8 cellular contexts compared by ENCODE assay signal in the genomic region with DNA sequence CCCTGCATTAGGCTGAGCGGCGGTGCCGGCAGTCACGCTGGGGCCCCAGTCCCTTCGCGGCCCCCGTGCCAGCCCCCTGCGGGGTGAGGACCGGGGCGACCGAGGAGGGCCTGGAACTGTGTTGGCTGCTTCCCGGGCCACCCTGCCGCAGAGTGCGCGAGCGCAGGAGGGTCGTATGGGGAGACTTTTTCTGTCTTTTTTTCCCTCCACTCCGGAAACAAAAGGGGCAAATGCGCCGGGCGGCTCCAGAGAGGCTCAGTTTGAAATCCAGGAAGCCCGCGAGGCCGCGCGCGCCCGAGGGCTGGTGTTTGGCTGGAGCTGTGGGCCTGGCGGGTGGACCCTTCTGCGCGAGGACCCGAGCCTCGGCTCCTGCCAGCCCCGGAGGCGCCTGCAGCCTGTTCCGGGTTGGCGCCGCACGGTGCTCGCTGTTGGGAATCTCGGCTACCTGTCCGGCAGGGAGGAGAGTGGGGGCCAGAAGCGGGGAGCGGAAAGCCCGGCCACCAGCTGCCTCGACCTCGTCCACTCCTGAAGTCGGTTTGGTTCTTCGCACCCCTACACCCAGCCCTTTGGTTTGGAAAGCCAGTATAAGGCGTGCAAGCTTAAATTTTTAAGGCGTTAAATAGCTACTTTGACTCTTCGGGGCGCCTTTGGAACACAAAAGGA. TPM values are rescaled to one million over a fixed set of nuclear protein-coding genes. Genes with fewer than 3 reads are reported as not detected.
DNase-seq lines count a peak whose midpoint lies in the region; ATAC-seq and TF ChIP-seq lines count a peak whose summit lies in the region.

No MANE protein-coding gene starts in this region.

- peaks cover 21% of the 10 kb centered on the region for H3K27me3 Mint-ChIP-seq in dendritic cell treated with granulocyte-macrophage colony-stimulating factor and Interleukin-4, amounts not matched to agents 40 ng/mL and 50 ng/mL, for 4 days

- DNase-seq in DMS 273 (lab: John Stamatoyannopoulos, UW; ENCODE audit: unreplicated experiment) (peak; percentile 61), DMS 273 treated with DMSO at 0.1 percent for 48 hours (lab: John Stamatoyannopoulos, UW) (no peak), PC-3 (no peak), upper lobe of left lung (peak; percentile 49 to 92), DMS153 (lab: John Stamatoyannopoulos, UW) (no peak), amniotic stem cell (lab: John Stamatoyannopoulos, UW) (no peak)

- H3F3A ChIP-seq in PC-3 (ENCODE audit: low read length, unreplicated experiment), result peaks cover 3% of the 10 kb centered on the region

- peaks cover 55% of the 10 kb centered on the region for H3K79me2 ChIP-seq in PC-3 (ENCODE audit: low read length)

- H3K27me3 ChIP-seq in PC-3 (ENCODE audit: low read length) (no peaks in the 10 kb centered on the region), upper lobe of left lung (no peaks in the 10 kb centered on the region)

- H3K9me3 ChIP-seq in PC-3 (ENCODE audit: low read length) (no peaks in the 10 kb centered on the region), mesodermal cell (ENCODE audit: control insufficient read depth, low read length) (no peaks in the 10 kb centered on the region), upper lobe of left lung (no peaks in the 10 kb centered on the region)

- H3K36me3 ChIP-seq in PC-3 (ENCODE audit: low read depth, low read length) (no peaks in the 10 kb centered on the region; the same call in 1 of the 2 replicates), mesodermal cell (ENCODE audit: control insufficient read depth, insufficient read depth, low read length) (peaks cover 2% of the 10 kb centered on the region), upper lobe of left lung (no peaks in the 10 kb centered on the region)

- peak overlapping the region; percentile 93 for H3K4me3 ChIP-seq in PC-3 (ENCODE audit: low read length)
- peak overlapping the region; percentile 95 for H3K4me3 ChIP-seq in mesodermal cell (ENCODE audit: extremely low read depth, insufficient read depth, low read length, poor library complexity, severe bottlenecking)
- H3K4me3 ChIP-seq in upper lobe of left lung, result peak overlapping the region; percentile 57 to 90 (median 76)

- H3K9me2 ChIP-seq in PC-3 (replicated peaks; ENCODE audit: low read length), result no peaks in the 10 kb centered on the region

- H3K27ac ChIP-seq in PC-3 (ENCODE audit: low read length) (peak overlapping the region; percentile 48), mesodermal cell (ENCODE audit: low read depth, low read length, severe bottlenecking) (peak overlapping the region; percentile 96), upper lobe of left lung (peak overlapping the region; percentile 77 to 91 (median 84))

- no peak for TF ChIP-seq EP300 in upper lobe of left lung (IDR thresholded peaks at IDR 0.05)

- no TSS peak for BruUV-seq in PC-3 (replicated peaks; lab: Mats Ljungman, UMichigan)

- H4K20me1 ChIP-seq in PC-3 (ENCODE audit: low read length), result peaks cover 22% of the 10 kb centered on the region; the same call in 1 of the 2 replicates

- peaks cover 68% of the 10 kb centered on the region for H3K4me1 Mint-ChIP-seq in dendritic cell treated with granulocyte-macrophage colony-stimulating factor and Interleukin-4, amounts not matched to agents 40 ng/mL and 50 ng/mL, for 4 days (ENCODE audit: low read depth)

- CTCF ChIA-PET in PC-3 (lab: Charles Lee), result interaction anchor here (0.7 to 1.3 kb wide), 3 partner anchors 15 to 69 kb away, joined by 3 to 6 read pairs (median 4); no protein-coding TSS in a partner anchor

- peak overlapping the region; percentile 79 for H3K27ac Mint-ChIP-seq in dendritic cell treated with granulocyte-macrophage colony-stimulating factor and Interleukin-4, amounts not matched to agents 40 ng/mL and 50 ng/mL, for 4 days

- H3K4me2 ChIP-seq in PC-3 (ENCODE audit: low read length), result peak overlapping the region; percentile 95

- H3K36me3 Mint-ChIP-seq in dendritic cell treated with granulocyte-macrophage colony-stimulating factor and Interleukin-4, amounts not matched to agents 40 ng/mL and 50 ng/mL, for 4 days (ENCODE audit: low read depth), result peaks cover 8% of the 10 kb centered on the region

- POLR2A ChIA-PET in PC-3 (lab: Charles Lee; ENCODE audit: unreplicated experiment), result interaction anchor here (0.6 kb wide), 2 partner anchors 68 to 781 kb away, joined by 3 to 4 read pairs; no protein-coding TSS in a partner anchor

- H3K4me1 ChIP-seq in PC-3 (ENCODE audit: insufficient read depth, low read length), result peaks cover 59% of the 10 kb centered on the region
- H3K4me1 ChIP-seq in mesodermal cell (ENCODE audit: control insufficient read depth, insufficient read depth, low read length, poor library complexity, severe bottlenecking), result peaks cover 50% of the 10 kb centered on the region
- peaks cover 35 to 70% (median 55%) of the 10 kb centered on the region in 4 donors for H3K4me1 ChIP-seq in upper lobe of left lung

- peak in 1 of 4 donors; percentile 15 for TF ChIP-seq POLR2A in upper lobe of left lung (IDR thresholded peaks at IDR 0.05)

- peak; percentile 9 for ATAC-seq in PC-3
- peak; percentile 4 to 67 for ATAC-seq in upper lobe of left lung (ENCODE audit: low FRiP score in 2 of 2)

- intact Hi-C loops in PC-3 (cut with micrococcal nuclease), result loop anchor here (1.0 to 2.0 kb wide), 2 partner anchors 21 to 58 kb away; no protein-coding TSS in a partner anchor
- intact Hi-C loops in dendritic cell treated with granulocyte-macrophage colony-stimulating factor and Interleukin-4, amounts not matched to agents 40 ng/mL and 50 ng/mL, for 4 days (cut with micrococcal nuclease), result loop anchor here (5.0 kb wide), 1 partner anchor 33 kb away; no protein-coding TSS in a partner anchor

- H2AFZ ChIP-seq in PC-3 (ENCODE audit: low read length), result peak overlapping the region; percentile 66

- TF ChIP-seq CTCF in PC-3 (conservative IDR thresholded peaks at IDR 0.05; ENCODE audit: low read depth, low read length) (no peak), upper lobe of left lung (IDR thresholded peaks at IDR 0.05) (no peak)

- H3K9me3 Mint-ChIP-seq in dendritic cell treated with granulocyte-macrophage colony-stimulating factor and Interleukin-4, amounts not matched to agents 40 ng/mL and 50 ng/mL, for 4 days, result no peaks in the 10 kb centered on the region

- H3K9ac ChIP-seq in PC-3 (ENCODE audit: low read length), result peak overlapping the region; percentile 87

- H3K4me3 Mint-ChIP-seq in dendritic cell treated with granulocyte-macrophage colony-stimulating factor and Interleukin-4, amounts not matched to agents 40 ng/mL and 50 ng/mL, for 4 days, result peak overlapping the region; percentile 79

- 0 to 1% methylated on average over 35 to 42 of the region's 53 CpGs for WGBS in mesodermal cell (ENCODE audit: insufficient coverage in 2 of 2), 2 experiments
- WGBS in upper lobe of left lung, 2 donors, result 3 to 4% methylated on average over 16 to 52 of the region's 53 CpGs

RNA-seq across cellular contexts. Expression of a gene that starts 0.7 kb away (rescaled TPM):
- total RNA-seq in PC-3 (2014; rRNA removed), result 49.6 and 64.0 TPM in 2 replicates
- 46.7 TPM for polyA plus RNA-seq in mesodermal cell (2013, experiment 1 of 2)
- 42.4 TPM for polyA plus RNA-seq in mesodermal cell (2013, experiment 2 of 2)
- total RNA-seq in upper lobe of left lung, result 10 to 100 TPM; 12.8 to 49.2 (median 34.8) TPM

Comparison
In these comparisons a context has a peak if more than half of its experiments do, and no peak if none do; other contexts are left out.
1. DNase-seq: peak in DMS 273 (single experiment) and upper lobe of left lung (2 of 2); none in DMS 273 treated with DMSO at 0.1 percent for 48 hours (single experiment), PC-3 (single experiment), DMS153 (single experiment) and amniotic stem cell (single experiment).
2. Peak in every context shown above with its lines, with median percentiles within 50 percentile points of each other: H3K27ac ChIP-seq and H3K4me3 ChIP-seq.